17 cellular contexts compared by ENCODE assay signal in the genomic region with DNA sequence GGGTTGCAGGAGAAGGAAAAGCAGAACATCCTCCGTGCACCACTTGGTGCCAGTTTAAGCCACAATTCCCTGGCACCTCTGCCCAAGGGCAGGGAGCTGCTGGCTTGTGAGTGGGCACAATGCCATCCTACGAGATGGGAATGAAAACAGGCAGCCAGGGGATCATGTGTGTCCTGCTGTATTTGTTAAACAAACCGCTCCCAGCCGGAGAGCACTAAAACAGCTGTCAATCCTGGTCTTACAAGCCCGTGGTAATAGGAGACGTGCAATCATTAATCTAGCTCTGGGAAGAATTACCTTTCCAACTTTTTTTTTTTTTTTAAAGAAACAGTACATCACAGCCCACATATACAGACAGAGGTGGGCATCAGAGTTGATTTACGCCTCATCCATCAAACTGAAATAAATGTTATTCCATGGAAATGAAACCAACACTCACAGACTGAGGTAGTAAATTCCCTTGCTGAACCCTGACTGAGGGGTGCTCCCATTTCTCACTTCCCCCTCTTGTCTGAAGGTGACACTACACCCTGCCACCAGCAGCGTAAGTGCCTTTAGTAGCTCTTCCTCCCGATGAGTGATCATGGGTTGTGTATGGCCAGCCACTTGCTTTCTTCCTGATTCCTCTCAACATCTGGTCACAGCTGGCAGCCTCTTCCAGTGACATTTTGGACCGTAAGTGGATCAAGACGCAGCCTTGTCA.
DNase-seq lines count a peak whose midpoint lies in the region; ATAC-seq and TF ChIP-seq lines count a peak whose summit lies in the region.
"Had no signal": no experiment of that assay in that cellular context is flagged by ENCODE, and none has a peak within 500 bp of the region (broad histone marks: within the 10 kb centered on the region; RNA-seq: fewer than 3 reads in every experiment).

No MANE protein-coding gene starts in this region.

- no peak overlapping the region for H3K27ac ChIP-seq in right atrium auricular region
- H3K27ac ChIP-seq in hepatocyte: peak overlapping the region; percentile 43
- H3K27ac ChIP-seq: SJSA1, skin epidermis had no signal

- H3K4me1 Mint-ChIP-seq in type B pancreatic cell (ENCODE audit: unreplicated experiment): peaks cover 7% of the 10 kb centered on the region
- H3K4me1 Mint-ChIP-seq: activated CD4-positive, alpha-beta T cell treated with anti-CD3 and anti-CD28 coated beads for 36 hours had no signal

- DNase-seq in Right ventricle myocardium superior: no peak
- no peak for DNase-seq in right atrium auricular region (ENCODE audit: low spot score)
- DNase-seq in NCI-H526 (lab: John Stamatoyannopoulos, UW): peak; percentile 80 to 83
- DNase-seq in hepatocyte (ENCODE audit: low spot score): peak; percentile 74
- no peak for DNase-seq in type B pancreatic cell (ENCODE audit: extremely low spot score, unreplicated experiment)
- DNase-seq in NCI-H1694 treated with DMSO at 0.1 percent for 48 hours (lab: John Stamatoyannopoulos, UW): no peak
- DNase-seq: ACHN; activated CD4-positive, alpha-beta T cell treated with anti-CD3 and anti-CD28 coated beads for 36 hours; activated naive CD4-positive, alpha-beta T cell treated with anti-CD3 and anti-CD28 coated beads for 36 hours; glutamatergic neuron; HFFc6; mesendoderm; NCI-H146 had no signal

- ATAC-seq in Right ventricle myocardium superior (ENCODE audit: poor library complexity): peak; percentile 82
- no peak for ATAC-seq in HG02970 (IDR thresholded peaks at IDR 0.05; ENCODE audit: low FRiP score, unreplicated experiment)
- ATAC-seq in GM18867 (IDR thresholded peaks at IDR 0.05; ENCODE audit: unreplicated experiment): no peak
- ATAC-seq: activated CD4-positive, alpha-beta T cell treated with anti-CD3 and anti-CD28 coated beads for 36 hours had no signal

- TF ChIP-seq CTCF in right atrium auricular region (IDR thresholded peaks at IDR 0.05) (no peak), hepatocyte (IDR thresholded peaks at IDR 0.05; ENCODE audit: poor library complexity) (no peak), type B pancreatic cell (conservative IDR thresholded peaks at IDR 0.05) (no peak)

- peak overlapping the region; percentile 15 for H3K4me3 Mint-ChIP-seq in type B pancreatic cell
- H3K4me3 Mint-ChIP-seq: activated CD4-positive, alpha-beta T cell treated with anti-CD3 and anti-CD28 coated beads for 36 hours; activated naive CD4-positive, alpha-beta T cell treated with anti-CD3 and anti-CD28 coated beads for 36 hours; HFFc6 had no signal

- peak overlapping the region; percentile 62 for H3K4me2 ChIP-seq in hepatocyte

- H3K36me3 ChIP-seq in right atrium auricular region (no peaks in the 10 kb centered on the region), hepatocyte (replicated peaks; ENCODE audit: insufficient read depth, low read depth) (no peaks in the 10 kb centered on the region)
- H3K36me3 ChIP-seq: SJSA1 had no signal

- no peaks in the 10 kb centered on the region for H3K9me2 ChIP-seq in hepatocyte (replicated peaks; ENCODE audit: insufficient read depth)

- whole genome bisulfite sequencing in hepatocyte (ENCODE audit: low lambda C conversion rate, missing lambda C conversion rate): 35% methylated on average over 11 of the region's 11 CpGs

- H3K9me3 ChIP-seq in right atrium auricular region (no peaks in the 10 kb centered on the region), hepatocyte (ENCODE audit: low read depth) (no peaks in the 10 kb centered on the region)
- H3K9me3 ChIP-seq: SJSA1 had no signal

- H3K4me3 ChIP-seq in right atrium auricular region (no peak overlapping the region), hepatocyte (no peak overlapping the region)
- H3K4me3 ChIP-seq: SJSA1, skin epidermis had no signal

- no peaks in the 10 kb centered on the region for H3K79me2 ChIP-seq in hepatocyte

- no peaks in the 10 kb centered on the region for H3K9me3 Mint-ChIP-seq in type B pancreatic cell
- H3K9me3 Mint-ChIP-seq: activated naive CD4-positive, alpha-beta T cell treated with anti-CD3 and anti-CD28 coated beads for 36 hours; HFFc6 had no signal

- H3K27me3 Mint-ChIP-seq in type B pancreatic cell: peaks cover 12% of the 10 kb centered on the region

- no peaks in the 10 kb centered on the region for H3K36me3 Mint-ChIP-seq in type B pancreatic cell

- no peaks in the 10 kb centered on the region for H3K4me1 ChIP-seq in right atrium auricular region
- H3K4me1 ChIP-seq in hepatocyte (ENCODE audit: insufficient read depth): peaks cover 14% of the 10 kb centered on the region
- H3K4me1 ChIP-seq: SJSA1 had no signal

- H4K20me1 ChIP-seq in hepatocyte (ENCODE audit: insufficient read depth, poor library complexity, severe bottlenecking): no peaks in the 10 kb centered on the region

- no peak overlapping the region for H2AFZ ChIP-seq in hepatocyte

- H3K27ac Mint-ChIP-seq in type B pancreatic cell: no peak overlapping the region
- H3K27ac Mint-ChIP-seq: activated CD4-positive, alpha-beta T cell treated with anti-CD3 and anti-CD28 coated beads for 36 hours; activated naive CD4-positive, alpha-beta T cell treated with anti-CD3 and anti-CD28 coated beads for 36 hours; HFFc6 had no signal

- intact Hi-C loops in Right ventricle myocardium superior (cut with DNase I): no loop called here

- H3K27me3 ChIP-seq in right atrium auricular region (no peaks in the 10 kb centered on the region), hepatocyte (peaks cover 5% of the 10 kb centered on the region)

Comparison
In these comparisons a context has a peak if more than half of its experiments do, and no peak if none do; other contexts are left out.
1. DNase-seq: peak in NCI-H526 (2 of 2) and hepatocyte (single experiment); none in Right ventricle myocardium superior (single experiment), right atrium auricular region (single experiment), type B pancreatic cell (single experiment) and NCI-H1694 treated with DMSO at 0.1 percent for 48 hours (single experiment).